ENCODE assay signal across 7 cellular contexts in the genomic region with DNA sequence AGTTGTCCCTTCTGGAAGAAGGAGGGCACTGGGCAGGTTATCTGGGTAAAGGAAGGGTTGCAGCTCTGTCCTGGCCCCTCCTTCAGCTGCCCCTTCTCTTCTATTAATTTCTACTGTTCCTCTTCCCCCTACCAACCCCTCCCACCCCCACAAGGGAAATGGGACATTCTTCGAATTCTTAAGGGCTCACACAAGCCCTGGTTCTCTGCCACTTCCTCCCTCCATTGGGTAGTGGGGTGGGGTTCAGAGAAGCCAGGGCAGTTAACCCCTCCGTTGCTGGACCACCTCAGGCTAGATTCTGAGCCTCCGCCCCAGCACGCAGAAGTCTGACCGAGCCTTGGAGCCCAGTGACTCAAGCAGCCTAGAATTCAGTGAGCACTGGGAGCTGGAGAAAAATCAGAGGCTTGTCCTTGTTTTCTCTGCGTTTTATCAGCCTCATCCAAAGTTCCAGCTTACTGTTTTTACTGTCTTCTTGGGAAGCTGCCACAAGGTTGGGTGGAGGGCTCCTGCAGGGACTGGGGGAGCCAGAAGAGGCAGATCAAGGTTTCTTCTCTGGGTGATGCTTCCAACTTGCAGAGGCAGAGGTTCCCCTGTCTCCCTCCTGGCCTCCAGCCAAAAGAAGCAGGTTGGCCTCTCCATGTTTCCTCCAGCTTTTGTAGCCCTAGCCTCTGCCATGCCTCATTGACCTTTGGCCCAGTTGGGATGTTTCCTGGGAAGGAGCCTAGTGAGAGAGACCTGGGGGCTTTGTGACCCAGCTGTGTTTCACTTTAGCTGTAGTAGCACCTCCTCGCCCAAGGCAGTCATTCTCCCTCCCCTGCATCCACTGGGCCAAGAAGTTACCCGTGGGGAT. TPM values are rescaled to one million over a fixed set of nuclear protein-coding genes. Genes with fewer than 3 reads are reported as not detected.
DNase-seq lines count a peak whose midpoint lies in the region; ATAC-seq and TF ChIP-seq lines count a peak whose summit lies in the region.

No MANE protein-coding gene starts in this region.

- 15% methylated on average over 6 of the region's 8 CpGs for WGBS in esophagus muscularis mucosa

- H3K9me3 Mint-ChIP-seq in natural killer cell treated with Interleukin-12 subunit alpha and Interleukin-12 subunit beta and Interleukin-15 and Interleukin-18, amount 100 ng/mL, for 72 hours: no peaks in the 10 kb centered on the region

- H3K36me3 Mint-ChIP-seq in natural killer cell treated with Interleukin-12 subunit alpha and Interleukin-12 subunit beta and Interleukin-15 and Interleukin-18, amount 100 ng/mL, for 72 hours: peaks cover 8% of the 10 kb centered on the region

- no peaks in the 10 kb centered on the region for H3K27me3 ChIP-seq in HCT116 (ENCODE audit: insufficient read depth, low read length)
- H3K27me3 ChIP-seq in esophagus muscularis mucosa: no peaks in the 10 kb centered on the region

- H3K4me3 Mint-ChIP-seq in natural killer cell treated with Interleukin-12 subunit alpha and Interleukin-12 subunit beta and Interleukin-15 and Interleukin-18, amount 100 ng/mL, for 72 hours: peak overlapping the region; percentile 68

- DNase-seq in HCT116 (ENCODE audit: low read depth, low spot score) (no peak), esophagus muscularis mucosa (ENCODE audit: extremely low spot score) (no peak), NCI-H774 (lab: John Stamatoyannopoulos, UW) (no peak)
- DNase-seq in natural killer cell treated with Interleukin-12 subunit alpha and Interleukin-12 subunit beta and Interleukin-15 and Interleukin-18, amount 100 ng/mL, for 72 hours (ENCODE audit: low spot score): no peak

- no peak for TF ChIP-seq RAD21 in HCT116 (IDR thresholded peaks at IDR 0.05; ENCODE audit: low read depth)

- POLR2A ChIA-PET in HCT116 (lab: Charles Lee): interaction anchor here (0.9 to 1.3 kb wide), 2 partner anchors 8 to 10 kb away, joined by 3 to 4 read pairs; a partner anchor contains a TSS

- no peak for TF ChIP-seq EP300 in esophagus muscularis mucosa (IDR thresholded peaks at IDR 0.05)

- no peaks in the 10 kb centered on the region for H3K9me3 ChIP-seq in HCT116 (ENCODE audit: control insufficient read depth in 1 of 2, insufficient read depth in 1 of 2, low read depth in 1 of 2, low read length in 2 of 2)
- H3K9me3 ChIP-seq in esophagus muscularis mucosa: no peaks in the 10 kb centered on the region

- RAD21 ChIA-PET in HCT116 (lab: Charles Lee; ENCODE audit: low non-redundant PET in 1 of 2, low total read pairs in 2 of 2, uncharacterized antibody in 2 of 2, unreplicated experiment in 2 of 2): no interaction called here

- TF ChIP-seq POLR2A in HCT116 (IDR thresholded peaks at IDR 0.05; ENCODE audit: borderline replicate concordance, extremely low read depth, insufficient read depth, insufficient read length) (no peak), esophagus muscularis mucosa (IDR thresholded peaks at IDR 0.05; ENCODE audit: low read depth) (no peak)

- H3K9me2 ChIP-seq in HCT116 (ENCODE audit: insufficient read depth): no peaks in the 10 kb centered on the region

- H3K4me3 ChIP-seq in HCT116 (replicated peaks in 1 of 2; ENCODE audit: low read depth in 1 of 2, low read length in 2 of 2) (peak overlapping the region; percentile 17 to 45), esophagus muscularis mucosa (peak overlapping the region in 3 of 4 donors; percentile 1 to 27 (median 7))

- H3K4me1 ChIP-seq in HCT116 (ENCODE audit: control insufficient read depth in 1 of 2, insufficient read depth in 2 of 2, low read length in 2 of 2) (peaks cover 45 to 85% of the 10 kb centered on the region in 2 experiments), esophagus muscularis mucosa (peaks cover 87 to 100% (median 98%) of the 10 kb centered on the region in 4 donors)

- no peaks in the 10 kb centered on the region for H4K20me1 ChIP-seq in HCT116 (ENCODE audit: insufficient read depth)

- intact Hi-C loops in HCT116 (cut with micrococcal nuclease) (no loop called here), esophagus muscularis mucosa (cut with DNase I) (loop anchor here (5.0 kb wide), 1 partner anchor 47 kb away; a partner anchor contains a TSS)

- H3K4me2 ChIP-seq in HCT116 (ENCODE audit: low read length): peak overlapping the region; percentile 79

- H3K36me3 ChIP-seq in HCT116 (ENCODE audit: control insufficient read depth in 1 of 2, insufficient read depth in 2 of 2, low read length in 2 of 2) (peaks cover 18 to 32% of the 10 kb centered on the region in 2 experiments; a peak in 3 of 4 replicates), esophagus muscularis mucosa (peaks cover 0 to 40% (median 21%) of the 10 kb centered on the region in 4 donors)

- H3K9ac ChIP-seq in HCT116 (ENCODE audit: low read length): peak overlapping the region; percentile 50

- H3K79me2 ChIP-seq in HCT116 (ENCODE audit: insufficient read depth, low read length): peaks cover 96% of the 10 kb centered on the region

- no peaks in the 10 kb centered on the region for H3K27me3 Mint-ChIP-seq in natural killer cell treated with Interleukin-12 subunit alpha and Interleukin-12 subunit beta and Interleukin-15 and Interleukin-18, amount 100 ng/mL, for 72 hours

- no peak for TF ChIP-seq CTCF in HCT116 (IDR thresholded peaks at IDR 0.05 in 2 of 3, conservative IDR thresholded peaks at IDR 0.05 in 1 of 3; ENCODE audit: borderline replicate concordance in 1 of 3, insufficient read depth in 1 of 3, low read depth in 2 of 3, low read length in 2 of 3)
- TF ChIP-seq CTCF in esophagus muscularis mucosa (IDR thresholded peaks at IDR 0.05): no peak

- BruUV-seq in HCT116 (replicated peaks; lab: Mats Ljungman, UMichigan): no TSS peak

- H3K27ac ChIP-seq in HCT116 (ENCODE audit: low read depth, low read length) (peak overlapping the region; percentile 91), esophagus muscularis mucosa (replicated peaks in 1 of 4) (peak overlapping the region; percentile 58 to 76 (median 70))

- peak; percentile 83 for ATAC-seq in HCT116
- ATAC-seq in SK-N-SH treated with all-trans-retinoic acid at 6 μM for 48 hours: peak; percentile 75
- ATAC-seq in natural killer cell treated with Interleukin-12 subunit alpha and Interleukin-12 subunit beta and Interleukin-15 and Interleukin-18, amount 100 ng/mL, for 72 hours: no peak
- ATAC-seq in GM19328 (IDR thresholded peaks at IDR 0.05; ENCODE audit: unreplicated experiment): no peak
- ATAC-seq in HG03175 (IDR thresholded peaks at IDR 0.05; ENCODE audit: unreplicated experiment): no peak

- H3K27ac Mint-ChIP-seq in natural killer cell treated with Interleukin-12 subunit alpha and Interleukin-12 subunit beta and Interleukin-15 and Interleukin-18, amount 100 ng/mL, for 72 hours: peak overlapping the region; percentile 51 to 95

- H2AFZ ChIP-seq in HCT116 (ENCODE audit: low read depth, low read length, poor library complexity, severe bottlenecking): no peak overlapping the region

- peaks cover 73 to 75% of the 10 kb centered on the region in 2 donors for H3K4me1 Mint-ChIP-seq in natural killer cell treated with Interleukin-12 subunit alpha and Interleukin-12 subunit beta and Interleukin-15 and Interleukin-18, amount 100 ng/mL, for 72 hours (ENCODE audit: low read depth in 2 of 2)

- CTCF ChIA-PET in HCT116 (lab: Charles Lee): no interaction called here

TF ChIP-seq in HCT116, 20 proteins besides CTCF, POLR2A, EP300 and RAD21:
- TF ChIP-seq, protein P1, sequence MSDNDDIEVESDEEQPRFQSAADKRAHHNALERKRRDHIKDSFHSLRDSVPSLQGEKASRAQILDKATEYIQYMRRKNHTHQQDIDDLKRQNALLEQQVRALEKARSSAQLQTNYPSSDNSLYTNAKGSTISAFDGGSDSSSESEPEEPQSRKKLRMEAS (IDR thresholded peaks at IDR 0.05): no peak
- TF ChIP-seq SP1 (IDR thresholded peaks at IDR 0.05; ENCODE audit: low read depth): peak; percentile 40; the same call in 1 of the 2 replicates

TF ChIP-seq in SK-N-SH treated with all-trans-retinoic acid at 6 μM for 48 hours, 23 proteins besides CTCF, POLR2A, EP300 and RAD21 (continues in another document):
- TF ChIP-seq ZFP30 (CRISPR knock-in tag; IDR thresholded peaks at IDR 0.05): no peak
- no peak for TF ChIP-seq CSDC2 (CRISPR knock-in tag; IDR thresholded peaks at IDR 0.05)
- TF ChIP-seq ZFP3 (CRISPR knock-in tag; IDR thresholded peaks at IDR 0.05): no peak
- TF ChIP-seq OSR1 (CRISPR knock-in tag; IDR thresholded peaks at IDR 0.05): no peak
- no peak for TF ChIP-seq TCF4 (CRISPR knock-in tag; IDR thresholded peaks at IDR 0.05; ENCODE audit: borderline replicate concordance)
- TF ChIP-seq, protein P2, sequence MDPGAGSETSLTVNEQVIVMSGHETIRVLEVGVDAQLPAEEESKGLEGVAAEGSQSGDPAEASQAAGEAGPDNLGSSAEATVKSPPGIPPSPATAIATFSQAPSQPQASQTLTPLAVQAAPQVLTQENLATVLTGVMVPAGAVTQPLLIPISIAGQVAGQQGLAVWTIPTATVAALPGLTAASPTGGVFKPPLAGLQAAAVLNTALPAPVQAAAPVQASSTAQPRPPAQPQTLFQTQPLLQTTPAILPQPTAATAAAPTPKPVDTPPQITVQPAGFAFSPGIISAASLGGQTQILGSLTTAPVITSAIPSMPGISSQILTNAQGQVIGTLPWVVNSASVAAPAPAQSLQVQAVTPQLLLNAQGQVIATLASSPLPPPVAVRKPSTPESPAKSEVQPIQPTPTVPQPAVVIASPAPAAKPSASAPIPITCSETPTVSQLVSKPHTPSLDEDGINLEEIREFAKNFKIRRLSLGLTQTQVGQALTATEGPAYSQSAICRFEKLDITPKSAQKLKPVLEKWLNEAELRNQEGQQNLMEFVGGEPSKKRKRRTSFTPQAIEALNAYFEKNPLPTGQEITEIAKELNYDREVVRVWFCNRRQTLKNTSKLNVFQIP (CRISPR knock-in tag; IDR thresholded peaks at IDR 0.05; ENCODE audit: borderline replicate concordance, low read depth): no peak
- TF ChIP-seq ZC3H10 (CRISPR knock-in tag; IDR thresholded peaks at IDR 0.05): no peak
- no peak for TF ChIP-seq ZNF8 (CRISPR knock-in tag; IDR thresholded peaks at IDR 0.05)
- no peak for TF ChIP-seq GLIS3 (CRISPR knock-in tag; IDR thresholded peaks at IDR 0.05)

RNA-seq across cellular contexts. Expression of a gene that starts 10.2 kb away (rescaled TPM):
- total RNA-seq in HCT116 (2021; ENCODE audit: unreplicated experiment) (149 TPM), esophagus muscularis mucosa (100 to 1,000 TPM in 1 of 4 donors, 10 to 100 TPM in 3; 46.9 to 102 (median 74.7) TPM)
- 126 and 129 TPM in 2 replicates for polyA plus RNA-seq in HCT116 (2012)
- 100 to 1,000 TPM; 214 to 390 TPM for total RNA-seq in natural killer cell treated with Interleukin-12 subunit alpha and Interleukin-12 subunit beta and Interleukin-15 and Interleukin-18, amount 100 ng/mL, for 72 hours

RNA-seq across cellular contexts. Expression of a gene that starts 26.6 kb away (rescaled TPM):
- total RNA-seq in HCT116 (2021; ENCODE audit: unreplicated experiment) (1,631 TPM), esophagus muscularis mucosa (1,000 to 10,000 TPM in 2 of 4 donors, 100 to 1,000 TPM in 2; 721 to 1,711 (median 1,283) TPM)
- polyA plus RNA-seq in HCT116 (2012): 2,133 and 2,505 TPM in 2 replicates
- total RNA-seq in natural killer cell treated with Interleukin-12 subunit alpha and Interleukin-12 subunit beta and Interleukin-15 and Interleukin-18, amount 100 ng/mL, for 72 hours: 1,000 to 10,000 TPM; 1,120 to 1,259 TPM

RNA-seq across cellular contexts. Expression of a gene that starts 55.0 kb away (rescaled TPM):
- 23.9 TPM for total RNA-seq in HCT116 (2021; ENCODE audit: unreplicated experiment)
- 14.1 and 17.2 TPM in 2 replicates for polyA plus RNA-seq in HCT116 (2012)
- 10 to 100 TPM; 16.5 to 27.8 (median 19.6) TPM for total RNA-seq in esophagus muscularis mucosa
- 10 to 100 TPM; 36.8 to 39.3 TPM for total RNA-seq in natural killer cell treated with Interleukin-12 subunit alpha and Interleukin-12 subunit beta and Interleukin-15 and Interleukin-18, amount 100 ng/mL, for 72 hours

Comparison
In these comparisons a context has a peak if more than half of its experiments do, and no peak if none do; other contexts are left out.
1. ATAC-seq: peak in HCT116 (single experiment) and SK-N-SH treated with all-trans-retinoic acid at 6 μM for 48 hours (single experiment); none in natural killer cell treated with Interleukin-12 subunit alpha and Interleukin-12 subunit beta and Interleukin-15 and Interleukin-18, amount 100 ng/mL, for 72 hours (0 of 2), GM19328 (single experiment) and HG03175 (single experiment).